Comparison of ENCODE assay signal across 1 cellular context in the genomic region with DNA sequence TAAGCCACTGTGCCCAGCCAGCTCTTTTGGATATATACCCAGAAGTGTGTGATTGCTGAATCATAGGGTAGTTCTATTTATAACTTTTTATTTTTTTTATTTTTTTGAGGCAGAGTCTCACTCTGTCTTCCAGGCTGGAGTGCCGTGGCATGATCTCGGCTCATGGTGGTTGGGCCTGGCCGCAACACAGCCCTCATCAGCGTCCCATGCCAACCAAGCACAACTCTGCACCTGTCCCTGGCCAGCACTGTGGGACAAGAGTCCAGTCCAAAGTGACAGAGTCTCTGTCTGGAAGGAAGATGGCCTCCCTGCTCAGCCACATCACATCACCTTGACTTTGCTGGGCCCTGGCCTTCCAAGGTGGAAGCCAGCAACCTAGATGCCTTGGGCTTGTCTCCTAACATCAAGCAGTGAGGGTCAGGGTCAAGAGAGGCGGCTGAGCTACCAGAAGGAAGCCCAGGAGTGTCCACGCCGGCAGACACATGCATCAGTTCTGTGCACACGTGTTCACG.
TF ChIP-seq lines count a peak whose summit lies in the region.
"Not testable (repeated sequence)": the region's sequence is repeated elsewhere in the genome, so short reads cannot be mapped to it uniquely, and the experiment has no call there.

No MANE protein-coding gene starts in this region.

TF ChIP-seq in HepG2, 621 proteins besides CTCF, POLR2A, EP300 and RAD21 (continued from another document):
- TF ChIP-seq NONO (IDR thresholded peaks at IDR 0.05) (0 out of 2 replicates have a peak, but pooled peaks have one; percentile 12), ZNF891 (CRISPR knock-in tag; IDR thresholded peaks at IDR 0.05) (peak; percentile 59; the same call in 1 of the 2 replicates), MNT (IDR thresholded peaks at IDR 0.05) (peak; percentile 65), ZBTB2 (CRISPR knock-in tag; IDR thresholded peaks at IDR 0.05; ENCODE audit: low read depth) (0 out of 2 replicates have a peak, but pooled peaks have one; percentile 30), ZNF563 (CRISPR knock-in tag; IDR thresholded peaks at IDR 0.05) (peak; percentile 25; the same call in 1 of the 2 replicates), ZNF280B (CRISPR knock-in tag; IDR thresholded peaks at IDR 0.05; ENCODE audit: borderline replicate concordance) (peak; percentile 65; the same call in 1 of the 2 replicates)
- not testable (repeated sequence) for TF ChIP-seq NONO (CRISPR knock-in tag; conservative IDR thresholded peaks at IDR 0.05)
- TF ChIP-seq, protein P1, sequence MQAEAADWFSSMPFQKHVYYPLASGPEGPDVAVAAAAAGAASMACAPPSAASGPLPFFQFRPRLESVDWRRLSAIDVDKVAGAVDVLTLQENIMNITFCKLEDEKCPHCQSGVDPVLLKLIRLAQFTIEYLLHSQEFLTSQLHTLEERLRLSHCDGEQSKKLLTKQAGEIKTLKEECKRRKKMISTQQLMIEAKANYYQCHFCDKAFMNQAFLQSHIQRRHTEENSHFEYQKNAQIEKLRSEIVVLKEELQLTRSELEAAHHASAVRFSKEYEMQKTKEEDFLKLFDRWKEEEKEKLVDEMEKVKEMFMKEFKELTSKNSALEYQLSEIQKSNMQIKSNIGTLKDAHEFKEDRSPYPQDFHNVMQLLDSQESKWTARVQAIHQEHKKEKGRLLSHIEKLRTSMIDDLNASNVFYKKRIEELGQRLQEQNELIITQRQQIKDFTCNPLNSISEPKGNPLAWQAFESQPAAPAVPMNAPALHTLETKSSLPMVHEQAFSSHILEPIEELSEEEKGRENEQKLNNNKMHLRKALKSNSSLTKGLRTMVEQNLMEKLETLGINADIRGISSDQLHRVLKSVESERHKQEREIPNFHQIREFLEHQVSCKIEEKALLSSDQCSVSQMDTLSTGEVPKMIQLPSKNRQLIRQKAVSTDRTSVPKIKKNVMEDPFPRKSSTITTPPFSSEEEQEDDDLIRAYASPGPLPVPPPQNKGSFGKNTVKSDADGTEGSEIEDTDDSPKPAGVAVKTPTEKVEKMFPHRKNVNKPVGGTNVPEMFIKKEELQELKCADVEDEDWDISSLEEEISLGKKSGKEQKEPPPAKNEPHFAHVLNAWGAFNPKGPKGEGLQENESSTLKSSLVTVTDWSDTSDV (CRISPR knock-in tag; IDR thresholded peaks at IDR 0.05), result 0 out of 2 replicates have a peak, but pooled peaks have one; percentile 41
